11 cellular contexts compared by ENCODE assay signal in genomic region chr2:77121518-77121917, GRCh38.
"Had no signal": no experiment of that assay in that cellular context is flagged by ENCODE, and none has a peak within 500 bp of the region (broad histone marks: within the 10 kb centered on the region; RNA-seq: fewer than 3 reads in every experiment).

No MANE protein-coding gene starts in this region.

- H3K4me3 ChIP-seq: GM23248, GM23338, HAP-1 had no signal

- H3K4me1 ChIP-seq: HAP-1 had no signal

- FAIRE-seq: H1, H54 had no signal

- H2AFZ ChIP-seq: GM23248, GM23338 had no signal

- H3K4me2 ChIP-seq: GM23338 had no signal

- H3K36me3 ChIP-seq: HAP-1 had no signal

- DNase-seq: GM23248, GOT3, H7, H9, HCEC 1CT, HFFc6 had no signal

- H3K9ac ChIP-seq: GM23248 had no signal

- H3K27ac ChIP-seq: GM23248 had no signal

- ATAC-seq: GM23338, HCT116 had no signal

- H3K9me3 ChIP-seq: HAP-1 had no signal
